1 cellular context compared by ENCODE assay signal in genomic region chr11:72787262-72788104, GRCh38.
A peak's percentile ranks its signal among the peaks of the same experiment; 100 is the strongest.
TF ChIP-seq lines count a peak whose summit lies in the region.

No MANE protein-coding gene starts in this region.

TF ChIP-seq in K562, 482 proteins besides CTCF, POLR2A, EP300 and RAD21 (continued from another document and continues in another):
- TF ChIP-seq THAP7 (CRISPR knock-in tag; IDR thresholded peaks at IDR 0.05) (no peak), NR2C1 (IDR thresholded peaks at IDR 0.05) (no peak; the same call in 1 of the 2 replicates), NR2C1 (tag; IDR thresholded peaks at IDR 0.05) (peak; percentile 66; the same call in 1 of the 2 replicates), NEUROD1 (IDR thresholded peaks at IDR 0.05; ENCODE audit: borderline replicate concordance, low read depth, low read length, partially characterized antibody) (peak; percentile 52), ATF2 (CRISPR knock-in tag; IDR thresholded peaks at IDR 0.05) (no peak), POLR3G (IDR thresholded peaks at IDR 0.05; ENCODE audit: extremely low read depth, insufficient read length, insufficient replicate concordance) (no peak), EGR1 (conservative IDR thresholded peaks at IDR 0.05) (no peak), ZNF592 (IDR thresholded peaks at IDR 0.05) (peak; percentile 93), E2F4 (CRISPR knock-in tag; IDR thresholded peaks at IDR 0.05; ENCODE audit: low read depth) (no peak), TRIM25 (IDR thresholded peaks at IDR 0.05; ENCODE audit: borderline replicate concordance) (no peak), ZNF707 (CRISPR knock-in tag; conservative IDR thresholded peaks at IDR 0.05) (no peak), NCOA4 (IDR thresholded peaks at IDR 0.05; ENCODE audit: partially characterized antibody) (no peak), GTF2A2 (tag; IDR thresholded peaks at IDR 0.05) (no peak), TRIM28 (IDR thresholded peaks at IDR 0.05) (no peak), SPI1 (IDR thresholded peaks at IDR 0.05; ENCODE audit: borderline replicate concordance, low read depth, low read length) (0 out of 2 replicates have a peak, but pooled peaks have one; percentile 1), MAX (CRISPR knock-in tag; IDR thresholded peaks at IDR 0.05) (peak; percentile 55), MCM5 (IDR thresholded peaks at IDR 0.05; ENCODE audit: low read depth) (no peak), ASH1L (IDR thresholded peaks at IDR 0.05; ENCODE audit: borderline replicate concordance, low read depth, partially characterized antibody) (no peak), RBM17 (IDR thresholded peaks at IDR 0.05; ENCODE audit: borderline replicate concordance, low read depth, low read length) (no peak), SFPQ (IDR thresholded peaks at IDR 0.05; ENCODE audit: low read depth, low read length) (no peak), SETDB1 (IDR thresholded peaks at IDR 0.05; ENCODE audit: low read length) (no peak), ZNF780A (CRISPR knock-in tag; IDR thresholded peaks at IDR 0.05) (no peak), CREM (IDR thresholded peaks at IDR 0.05; ENCODE audit: low read depth) (peak; percentile 11; the same call in 1 of the 2 replicates), JUNB (CRISPR knock-in tag; conservative IDR thresholded peaks at IDR 0.05) (no peak), NFIC (IDR thresholded peaks at IDR 0.05) (no peak), E2F6 (IDR thresholded peaks at IDR 0.05; ENCODE audit: borderline replicate concordance in 1 of 2, extremely low read depth in 1 of 2, insufficient read depth in 1 of 2, insufficient read length in 1 of 2, low read depth in 1 of 2, low read length in 1 of 2, poor library complexity in 1 of 2, severe bottlenecking in 1 of 2) (peak; percentile 68 to 70), GATAD2B (IDR thresholded peaks at IDR 0.05; ENCODE audit: borderline replicate concordance) (no peak), SOX6 (IDR thresholded peaks at IDR 0.05) (peak; percentile 31; the same call in 1 of the 2 replicates), ELK1 (CRISPR knock-in tag; IDR thresholded peaks at IDR 0.05) (no peak), E2F3 (CRISPR knock-in tag; IDR thresholded peaks at IDR 0.05) (peak; percentile 71; the same call in 1 of the 2 replicates), SMAD4 (CRISPR knock-in tag; conservative IDR thresholded peaks at IDR 0.05) (peak; percentile 59; the same call in 1 of the 2 replicates), NR2C2 (CRISPR knock-in tag; IDR thresholded peaks at IDR 0.05) (no peak), NR2C2 (tag; IDR thresholded peaks at IDR 0.05) (peak; percentile 73), ZNF444 (CRISPR knock-in tag; IDR thresholded peaks at IDR 0.05) (no peak), MTA3 (IDR thresholded peaks at IDR 0.05; ENCODE audit: borderline replicate concordance) (peak; percentile 24; the same call in 1 of the 2 replicates), ARID4B (CRISPR knock-in tag; IDR thresholded peaks at IDR 0.05) (no peak), MYNN (IDR thresholded peaks at IDR 0.05) (no peak), MYNN (CRISPR knock-in tag; IDR thresholded peaks at IDR 0.05) (no peak), PKNOX1 (IDR thresholded peaks at IDR 0.05) (peak; percentile 88), HDAC3 (IDR thresholded peaks at IDR 0.05; ENCODE audit: borderline replicate concordance, partially characterized antibody) (no peak), RHOXF2B (CRISPR knock-in tag; conservative IDR thresholded peaks at IDR 0.05) (0 out of 2 replicates have a peak, but pooled peaks have one; percentile 49), SRSF9 (IDR thresholded peaks at IDR 0.05; ENCODE audit: borderline replicate concordance, low read depth, low read length) (no peak), HDGF (IDR thresholded peaks at IDR 0.05) (no peak), ZNF263 (CRISPR knock-in tag; IDR thresholded peaks at IDR 0.05; ENCODE audit: borderline replicate concordance) (peak; percentile 12; the same call in 1 of the 2 replicates), POU5F1 (IDR thresholded peaks at IDR 0.05; ENCODE audit: borderline replicate concordance, low read depth, low read length, partially characterized antibody) (no peak)
